24 cellular contexts compared by ENCODE assay signal in the genomic region with DNA sequence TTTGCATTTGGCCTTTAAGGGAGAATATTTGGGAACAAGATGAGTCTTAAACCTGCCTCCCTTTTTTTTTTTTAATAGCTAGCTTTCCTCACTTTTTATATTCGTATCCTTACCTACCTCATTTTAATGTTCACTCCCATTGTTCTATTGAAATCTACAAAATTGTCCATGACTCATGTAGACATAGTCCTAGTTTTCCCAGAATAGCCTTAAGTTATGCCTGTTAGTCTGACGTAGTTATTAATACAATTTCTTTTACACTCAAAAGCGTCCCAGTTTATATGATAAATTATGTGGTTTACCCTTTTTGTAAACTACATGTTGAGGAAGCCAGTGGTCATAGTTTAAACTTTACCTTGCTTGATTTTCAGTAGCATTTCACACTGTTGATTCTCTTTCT.
"Had no signal": no experiment of that assay in that cellular context is flagged by ENCODE, and none has a peak within 500 bp of the region (broad histone marks: within the 10 kb centered on the region; RNA-seq: fewer than 3 reads in every experiment).

No MANE protein-coding gene starts in this region.

- DNase-seq: colonic mucosa; effector CD4-positive, alpha-beta T cell; endodermal cell; foreskin keratinocyte; head of caudate nucleus; kidney glomerular epithelial cell; mesendoderm; naive B cell; occipital lobe; retina; right lobe of liver; stimulated activated CD4-positive, alpha-beta T cell treated with anti-CD3 and anti-CD28 coated beads, Interleukin-4, amount 100 ng/mL, for 1 hour; stimulated activated CD8-positive, alpha-beta memory T cell treated with anti-CD3 and anti-CD28 coated beads, Interleukin-4, amount 100 ng/mL, for 48 hours; stimulated activated naive CD8-positive, alpha-beta T cell treated with anti-CD3 and anti-CD28 coated beads, Interleukin-15, Interleukin-2, amounts not matched to agents 100 U/mL and 50 U/mL, for 24 hours; thyroid gland had no signal

- H3K4me1 Mint-ChIP-seq: endodermal cell; nephron; stimulated activated effector memory CD8-positive, alpha-beta T cell treated with anti-CD3 and anti-CD28 coated beads, Interleukin-12 subunit alpha, Interleukin-12 subunit beta, amount 100 ng/mL, for 72 hours had no signal

- H3K27ac ChIP-seq: colonic mucosa, esophagus muscularis mucosa, foreskin keratinocyte, hepatocyte, parathyroid adenoma, prostate gland, right lobe of liver, suprapubic skin, thyroid gland had no signal

- H3K4me1 ChIP-seq: colonic mucosa, esophagus muscularis mucosa, foreskin keratinocyte, parathyroid adenoma, prostate gland, right lobe of liver, suprapubic skin, thyroid gland had no signal

- FAIRE-seq: urothelium cell line had no signal

- H3K9me3 Mint-ChIP-seq: endodermal cell; naive B cell; nephron; stimulated activated effector memory CD8-positive, alpha-beta T cell treated with anti-CD3 and anti-CD28 coated beads, Interleukin-12 subunit alpha, Interleukin-12 subunit beta, amount 100 ng/mL, for 72 hours; type B pancreatic cell had no signal

- H3K4me3 Mint-ChIP-seq: endodermal cell; naive B cell; nephron; stimulated activated effector memory CD8-positive, alpha-beta T cell treated with anti-CD3 and anti-CD28 coated beads, Interleukin-12 subunit alpha, Interleukin-12 subunit beta, amount 100 ng/mL, for 72 hours; type B pancreatic cell had no signal

- H3K27ac Mint-ChIP-seq: naive B cell; nephron; stimulated activated effector memory CD8-positive, alpha-beta T cell treated with anti-CD3 and anti-CD28 coated beads, Interleukin-12 subunit alpha, Interleukin-12 subunit beta, amount 100 ng/mL, for 72 hours; type B pancreatic cell had no signal

- H3K36me3 ChIP-seq: colonic mucosa, prostate gland had no signal

- H3K4me3 ChIP-seq: colonic mucosa, esophagus muscularis mucosa, hepatocyte, prostate gland, right lobe of liver, suprapubic skin, thyroid gland had no signal

- H3K27me3 Mint-ChIP-seq: naive B cell, type B pancreatic cell had no signal

- ATAC-seq: foreskin keratinocyte; right lobe of liver; stimulated activated effector memory CD8-positive, alpha-beta T cell treated with anti-CD3 and anti-CD28 coated beads, Interleukin-12 subunit alpha, Interleukin-12 subunit beta, amount 100 ng/mL, for 72 hours; stimulated activated naive CD8-positive, alpha-beta T cell treated with anti-CD3 and anti-CD28 coated beads, Interleukin-15, Interleukin-2, amounts not matched to agents 100 U/mL and 50 U/mL, for 24 hours had no signal

- H3K9me3 ChIP-seq: colonic mucosa, esophagus muscularis mucosa, prostate gland, right lobe of liver, suprapubic skin, thyroid gland had no signal

- H3K27me3 ChIP-seq: colonic mucosa, esophagus muscularis mucosa, foreskin keratinocyte, hepatocyte, right lobe of liver, suprapubic skin, thyroid gland had no signal
